In the genomic region with DNA sequence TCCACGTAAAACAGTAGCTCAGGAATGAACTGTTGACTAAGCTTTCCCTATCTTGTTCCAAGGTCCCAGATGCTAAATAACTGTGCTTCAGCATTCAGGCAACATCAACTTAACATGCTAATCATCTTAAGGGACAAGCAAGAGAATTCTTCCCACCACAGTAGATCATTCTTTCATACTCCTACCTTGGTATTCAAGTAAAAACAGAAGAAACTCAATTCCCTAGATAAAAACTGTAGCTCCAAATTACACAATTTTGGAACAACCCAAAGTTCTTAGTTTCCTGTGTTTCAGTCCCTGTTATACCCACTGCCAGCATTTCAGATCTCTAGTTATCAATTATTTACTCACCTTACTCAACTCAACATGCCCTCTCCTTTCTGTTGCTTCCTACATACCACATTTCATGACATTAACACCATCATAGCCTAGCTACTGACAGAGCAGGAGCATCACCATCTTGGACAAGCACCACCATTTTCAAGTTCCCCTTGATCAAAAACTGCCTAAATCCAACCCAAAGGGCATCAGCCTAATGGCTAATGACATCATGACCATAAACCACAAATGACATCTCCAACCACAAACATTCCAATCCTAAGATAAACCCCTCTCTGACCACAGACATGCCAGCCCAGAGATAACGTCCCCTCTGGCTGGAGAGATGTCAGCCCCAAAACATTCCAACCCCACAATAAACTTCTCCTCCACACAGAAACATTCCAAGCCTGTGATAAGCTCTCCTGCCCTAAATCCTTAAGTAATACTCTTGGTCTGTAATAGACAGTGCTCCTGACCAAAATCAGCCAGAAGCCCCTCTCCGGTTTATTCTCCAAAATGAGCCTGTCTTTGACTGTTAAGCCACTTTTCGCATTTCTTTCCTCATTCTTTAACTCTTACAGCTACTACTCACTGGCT, we compare ENCODE assay signal across 10 cellular contexts.
A peak's percentile ranks its signal among the peaks of the same experiment; 100 is the strongest.
DNase-seq lines count a peak whose midpoint lies in the region; ATAC-seq, FAIRE-seq and TF ChIP-seq lines count a peak whose summit lies in the region.
"Had no signal": no experiment of that assay in that cellular context is flagged by ENCODE, and none has a peak within 500 bp of the region (broad histone marks: within the 10 kb centered on the region; RNA-seq: fewer than 3 reads in every experiment).

No MANE protein-coding gene starts in this region.

- ATAC-seq in GM18502 (IDR thresholded peaks at IDR 0.05; ENCODE audit: poor library complexity, unreplicated experiment), result no peak
- ATAC-seq in HG02759 (IDR thresholded peaks at IDR 0.05; ENCODE audit: unreplicated experiment), result no peak
- ATAC-seq in HG02763 (IDR thresholded peaks at IDR 0.05; ENCODE audit: unreplicated experiment), result no peak

- no peak for TF ChIP-seq CTCF in bronchial epithelial cell (IDR thresholded peaks at IDR 0.05; ENCODE audit: insufficient read depth, low read length, severe bottlenecking)

- FAIRE-seq in bronchial epithelial cell (lab: Jason Lieb, UNC) (no peak), GM12891 (lab: Jason Lieb, UNC) (no peak)

- in situ Hi-C loops in Caki2 (cut with HindIII; ENCODE audit: low pct_unique_long_range_greater_than_20kb, low sequenced_read_pairs), result no loop called here

- H3K27me3 ChIP-seq in MG63 (no peaks in the 10 kb centered on the region), bronchial epithelial cell (ENCODE audit: control insufficient read depth, insufficient read depth, low read length) (no peaks in the 10 kb centered on the region)

- peak; percentile 77 for DNase-seq in Caki2 (ENCODE audit: low read depth)
- peak; percentile 68 for DNase-seq in MG63
- DNase-seq in bronchial epithelial cell (ENCODE audit: low read depth), result peak; percentile 29
- DNase-seq in myocyte (ENCODE audit: low read depth), result peak; percentile 87
- no peak for DNase-seq in GM12891 (ENCODE audit: insufficient read length, low spot score)
- DNase-seq: activated CD4-positive, alpha-beta memory T cell treated with anti-CD3 and anti-CD28 coated beads, Interleukin-2, amount 10 ng/mL, durations not matched to agents 7 days and 5 days; nucleus accumbens had no signal

- H3K36me3 ChIP-seq in MG63 (no peaks in the 10 kb centered on the region), bronchial epithelial cell (ENCODE audit: control insufficient read depth, insufficient read depth, low read length) (no peaks in the 10 kb centered on the region)

- no peaks in the 10 kb centered on the region for H3K9me3 ChIP-seq in MG63

- no peak overlapping the region for H3K4me3 ChIP-seq in MG63
- no peak overlapping the region for H3K4me3 ChIP-seq in bronchial epithelial cell (ENCODE audit: low read depth, low read length)

- TF ChIP-seq POLR2A in GM12891 (IDR thresholded peaks at IDR 0.05; ENCODE audit: low read depth, low read length), result no peak

TF ChIP-seq in GM12891, 5 proteins besides CTCF, POLR2A, EP300 and RAD21:
- no peak for TF ChIP-seq SPI1 (IDR thresholded peaks at IDR 0.05; ENCODE audit: low read depth, low read length)
- no peak for TF ChIP-seq POLR2AphosphoS5 (IDR thresholded peaks at IDR 0.05; ENCODE audit: low read depth, low read length)
- no peak for TF ChIP-seq PAX5 (IDR thresholded peaks at IDR 0.05; ENCODE audit: insufficient read depth, low read length, severe bottlenecking)
- no peak for TF ChIP-seq POU2F2 (IDR thresholded peaks at IDR 0.05; ENCODE audit: low read depth, low read length)
- TF ChIP-seq TAF1 (IDR thresholded peaks at IDR 0.05; ENCODE audit: low read depth, low read length), result no peak
